ENCODE assay signal across 8 cellular contexts in genomic region chr3:45225465-45226205, GRCh38. TPM values are rescaled to one million over a fixed set of nuclear protein-coding genes. Genes with fewer than 3 reads are reported as not detected.
A peak's percentile ranks its signal among the peaks of the same experiment; 100 is the strongest.
DNase-seq lines count a peak whose midpoint lies in the region; ATAC-seq and TF ChIP-seq lines count a peak whose summit lies in the region.

No MANE protein-coding gene starts in this region.

- H3K9me3 Mint-ChIP-seq in stimulated activated memory B cell treated with anti-CD40 and anti-IgM and Interleukin-4, amounts not matched to agents 10 μg/mL and 1 μg/mL and 100 μg/mL, for 72 hours, result no peaks in the 10 kb centered on the region

- H3K36me3 ChIP-seq in breast epithelium, result no peaks in the 10 kb centered on the region

- no peaks in the 10 kb centered on the region for H3K36me3 Mint-ChIP-seq in stimulated activated memory B cell treated with anti-CD40 and anti-IgM and Interleukin-4, amounts not matched to agents 10 μg/mL and 1 μg/mL and 100 μg/mL, for 72 hours

- peak overlapping the region; percentile 43 to 77 (median 59) for H3K4me3 ChIP-seq in breast epithelium

- TF ChIP-seq CTCF in breast epithelium (IDR thresholded peaks at IDR 0.05), result no peak

- peak overlapping the region; percentile 34 for H3K4me3 Mint-ChIP-seq in stimulated activated memory B cell treated with anti-CD40 and anti-IgM and Interleukin-4, amounts not matched to agents 10 μg/mL and 1 μg/mL and 100 μg/mL, for 72 hours

- TF ChIP-seq POLR2A in breast epithelium (IDR thresholded peaks at IDR 0.05), result no peak

- H3K27ac ChIP-seq in breast epithelium, result peak overlapping the region in 1 of 2 donors; percentile 19

- no peaks in the 10 kb centered on the region for H3K9me3 ChIP-seq in breast epithelium

- ATAC-seq in HG02885 (IDR thresholded peaks at IDR 0.05; ENCODE audit: poor library complexity, unreplicated experiment), result peak; percentile 52
- peak; percentile 4 for ATAC-seq in left lobe of liver
- peak; percentile 40 for ATAC-seq in stimulated activated memory B cell treated with anti-CD40 and anti-IgM and Interleukin-4, amounts not matched to agents 10 μg/mL and 1 μg/mL and 100 μg/mL, for 72 hours

- no peak overlapping the region for H3K27ac Mint-ChIP-seq in stimulated activated memory B cell treated with anti-CD40 and anti-IgM and Interleukin-4, amounts not matched to agents 10 μg/mL and 1 μg/mL and 100 μg/mL, for 72 hours

- DNase-seq in NCI-H510A (lab: John Stamatoyannopoulos, UW) (peak; percentile 14), NCI-H510A treated with DMSO at 0.1 percent for 48 hours (lab: John Stamatoyannopoulos, UW) (no peak), T follicular helper cell (ENCODE audit: low read depth) (peak; percentile 6), breast epithelium (ENCODE audit: low spot score in 2 of 2) (no peak), left lobe of liver (ENCODE audit: low spot score) (peak; percentile 50), inferior parietal cortex (ENCODE audit: extremely low spot score) (no peak)

- no peaks in the 10 kb centered on the region for H3K4me1 ChIP-seq in breast epithelium

- H3K27me3 ChIP-seq in breast epithelium, result no peaks in the 10 kb centered on the region

- H3K27me3 Mint-ChIP-seq in stimulated activated memory B cell treated with anti-CD40 and anti-IgM and Interleukin-4, amounts not matched to agents 10 μg/mL and 1 μg/mL and 100 μg/mL, for 72 hours, result peaks cover 75% of the 10 kb centered on the region

- peaks cover 17% of the 10 kb centered on the region for H3K4me1 Mint-ChIP-seq in stimulated activated memory B cell treated with anti-CD40 and anti-IgM and Interleukin-4, amounts not matched to agents 10 μg/mL and 1 μg/mL and 100 μg/mL, for 72 hours

- intact Hi-C loops in breast epithelium (cut with DNase I; ENCODE audit: low total_unique reads), result no loop called here

RNA-seq across cellular contexts. Expression of gene TMEM158, which starts 0.5 kb away (rescaled TPM):
- total RNA-seq in breast epithelium (1 to 10 TPM in 2 of 3 donors, under 1 TPM in 1; 0.48 to 2.0 (median 1.0) TPM), left lobe of liver (1.1 TPM)

Comparison
In these comparisons a context has a peak if more than half of its experiments do, and no peak if none do; other contexts are left out.
1. DNase-seq: peak in NCI-H510A (single experiment), T follicular helper cell (single experiment) and left lobe of liver (single experiment); none in NCI-H510A treated with DMSO at 0.1 percent for 48 hours (single experiment), breast epithelium (0 of 2) and inferior parietal cortex (single experiment).
2. Peak in every context shown above with its lines, with median percentiles within 50 percentile points of each other: ATAC-seq.